10 cellular contexts compared by ENCODE assay signal in genomic region chr12:111251787-111252186, GRCh38.
"Had no signal": no experiment of that assay in that cellular context is flagged by ENCODE, and none has a peak within 500 bp of the region (broad histone marks: within the 10 kb centered on the region; RNA-seq: fewer than 3 reads in every experiment).

No MANE protein-coding gene starts in this region.

- H3K4me1 ChIP-seq: HAP-1 had no signal

- H3K4me1 Mint-ChIP-seq: IgD-negative memory B cell had no signal

- H3K4me3 Mint-ChIP-seq: IgD-negative memory B cell had no signal

- H3K9me3 ChIP-seq: HAP-1 had no signal

- H3K36me3 ChIP-seq: HAP-1 had no signal

- DNase-seq: GM23248, GOT3, H7, KBM-7 had no signal

- H3K4me3 ChIP-seq: GM23248, HAP-1 had no signal

- H3K36me3 Mint-ChIP-seq: IgD-negative memory B cell had no signal

- H3K27ac ChIP-seq: GM23248, HL-60, KMS-11 had no signal

- H3K9me3 Mint-ChIP-seq: IgD-negative memory B cell had no signal

- ATAC-seq: HCT116, HepG2 had no signal
